In genomic region chrX:113726466-113726865, GRCh38 we compare ENCODE assay signal across 21 cellular contexts.
DNase-seq lines count a peak whose midpoint lies in the region; ATAC-seq, FAIRE-seq and TF ChIP-seq lines count a peak whose summit lies in the region.
"Had no signal": no experiment of that assay in that cellular context is flagged by ENCODE, and none has a peak within 500 bp of the region (broad histone marks: within the 10 kb centered on the region; RNA-seq: fewer than 3 reads in every experiment).

No MANE protein-coding gene starts in this region.

- no peaks in the 10 kb centered on the region for H3K4me1 Mint-ChIP-seq in activated CD8-positive, alpha-beta T cell treated with anti-CD3 and anti-CD28 coated beads for 36 hours (ENCODE audit: low read depth)
- H3K4me1 Mint-ChIP-seq: activated naive CD4-positive, alpha-beta T cell treated with anti-CD3 and anti-CD28 coated beads, Interleukin-2, amount 50 U/mL, for 24 hours; central memory CD8-positive, alpha-beta T cell had no signal

- no peak for DNase-seq in activated CD8-positive, alpha-beta T cell treated with anti-CD3 and anti-CD28 coated beads for 36 hours
- DNase-seq in GM12892 (ENCODE audit: insufficient read length) (no peak), SKM-1 treated with dmso at 0.1 percent for 144 hours (lab: John Stamatoyannopoulos, UW; ENCODE audit: unreplicated experiment) (no peak)
- DNase-seq: activated T-cell treated with anti-CD3 and anti-CD28 coated beads, Interleukin-2, amount 50 U/mL, for 48 hours; aorta; IMR-90; lower lobe of right lung; MM.1S; NCI-H69; stimulated activated CD4-positive, alpha-beta T cell treated with anti-CD3 and anti-CD28 coated beads, Interleukin-1b, Interleukin-23, amount 100 ng/mL, for 48 hours; stimulated activated naive CD4-positive, alpha-beta T cell; thyroid gland had no signal

- no peak for TF ChIP-seq CTCF in activated CD8-positive, alpha-beta T cell treated with anti-CD3 and anti-CD28 coated beads for 36 hours (IDR thresholded peaks at IDR 0.05)

- POLR2A ChIA-PET in activated CD8-positive, alpha-beta T cell treated with anti-CD3 and anti-CD28 coated beads for 36 hours (lab: Charles Lee): no interaction called here

- CTCF ChIA-PET in activated CD8-positive, alpha-beta T cell treated with anti-CD3 and anti-CD28 coated beads for 36 hours (lab: Charles Lee): no interaction called here

- TF ChIP-seq POLR2A in GM12892 (IDR thresholded peaks at IDR 0.05; ENCODE audit: low read depth, low read length): no peak

- H3K9me3 Mint-ChIP-seq in activated CD8-positive, alpha-beta T cell treated with anti-CD3 and anti-CD28 coated beads for 36 hours: no peaks in the 10 kb centered on the region
- H3K9me3 Mint-ChIP-seq: activated naive CD4-positive, alpha-beta T cell treated with anti-CD3 and anti-CD28 coated beads, Interleukin-2, amount 50 U/mL, for 24 hours had no signal

- H3K36me3 Mint-ChIP-seq in activated CD8-positive, alpha-beta T cell treated with anti-CD3 and anti-CD28 coated beads for 36 hours (ENCODE audit: low read depth): no peaks in the 10 kb centered on the region
- H3K36me3 Mint-ChIP-seq: activated naive CD4-positive, alpha-beta T cell treated with anti-CD3 and anti-CD28 coated beads, Interleukin-2, amount 50 U/mL, for 24 hours had no signal

- intact Hi-C loops in activated CD8-positive, alpha-beta T cell treated with anti-CD3 and anti-CD28 coated beads for 36 hours (cut with micrococcal nuclease): no loop called here

- ATAC-seq in GM18498 (IDR thresholded peaks at IDR 0.05; ENCODE audit: unreplicated experiment): peak; percentile 66
- ATAC-seq in GM19397 (IDR thresholded peaks at IDR 0.05; ENCODE audit: unreplicated experiment): peak; percentile 58
- peak; percentile 71 for ATAC-seq in HG02798 (IDR thresholded peaks at IDR 0.05; ENCODE audit: poor library complexity, unreplicated experiment)
- ATAC-seq in HG03565 (IDR thresholded peaks at IDR 0.05; ENCODE audit: unreplicated experiment): peak; percentile 60
- no peak for ATAC-seq in activated CD8-positive, alpha-beta T cell treated with anti-CD3 and anti-CD28 coated beads for 36 hours
- no peak for ATAC-seq in GM18873 (IDR thresholded peaks at IDR 0.05; ENCODE audit: low FRiP score, unreplicated experiment)
- ATAC-seq: lower lobe of right lung had no signal

- no peak for FAIRE-seq in GM12892 (lab: Jason Lieb, UNC)
- FAIRE-seq: frontal cortex, keratinocyte had no signal

- H3K27me3 Mint-ChIP-seq in activated CD8-positive, alpha-beta T cell treated with anti-CD3 and anti-CD28 coated beads for 36 hours: no peaks in the 10 kb centered on the region
- H3K27me3 Mint-ChIP-seq: activated naive CD4-positive, alpha-beta T cell treated with anti-CD3 and anti-CD28 coated beads, Interleukin-2, amount 50 U/mL, for 24 hours; central memory CD8-positive, alpha-beta T cell had no signal

- H3K4me3 Mint-ChIP-seq in activated CD8-positive, alpha-beta T cell treated with anti-CD3 and anti-CD28 coated beads for 36 hours: no peak overlapping the region
- H3K4me3 Mint-ChIP-seq: activated naive CD4-positive, alpha-beta T cell treated with anti-CD3 and anti-CD28 coated beads, Interleukin-2, amount 50 U/mL, for 24 hours; central memory CD8-positive, alpha-beta T cell had no signal

- H3K27ac Mint-ChIP-seq in activated CD8-positive, alpha-beta T cell treated with anti-CD3 and anti-CD28 coated beads for 36 hours: no peak overlapping the region
- H3K27ac Mint-ChIP-seq: activated naive CD4-positive, alpha-beta T cell treated with anti-CD3 and anti-CD28 coated beads, Interleukin-2, amount 50 U/mL, for 24 hours had no signal

Comparison
In these comparisons a context has a peak if more than half of its experiments do, and no peak if none do; other contexts are left out.
1. ATAC-seq: peak in GM18498 (single experiment), GM19397 (single experiment), HG02798 (single experiment) and HG03565 (single experiment); none in activated CD8-positive, alpha-beta T cell treated with anti-CD3 and anti-CD28 coated beads for 36 hours (single experiment) and GM18873 (single experiment).